Comparison of ENCODE assay signal across 8 cellular contexts in genomic region chr12:128933926-128934325, GRCh38.
"Had no signal": no experiment of that assay in that cellular context is flagged by ENCODE, and none has a peak within 500 bp of the region (broad histone marks: within the 10 kb centered on the region; RNA-seq: fewer than 3 reads in every experiment).

No MANE protein-coding gene starts in this region.

- H3K4me3 Mint-ChIP-seq: HFFc6 had no signal

- H3K36me3 ChIP-seq: HAP-1 had no signal

- H3K27ac ChIP-seq: GM23248 had no signal

- ATAC-seq: HCT116 had no signal

- H3K4me3 ChIP-seq: GM23248, HAP-1 had no signal

- H3K9ac ChIP-seq: GM23248 had no signal

- H2AFZ ChIP-seq: GM23248 had no signal

- H3K4me1 ChIP-seq: HAP-1 had no signal

- H3K9me3 ChIP-seq: HAP-1 had no signal

- H3K27ac Mint-ChIP-seq: HFFc6 had no signal

- DNase-seq: GM23248, GOT3, H7, HFFc6, IMR-90, KBM-7 had no signal
